8 cellular contexts compared by ENCODE assay signal in the genomic region with DNA sequence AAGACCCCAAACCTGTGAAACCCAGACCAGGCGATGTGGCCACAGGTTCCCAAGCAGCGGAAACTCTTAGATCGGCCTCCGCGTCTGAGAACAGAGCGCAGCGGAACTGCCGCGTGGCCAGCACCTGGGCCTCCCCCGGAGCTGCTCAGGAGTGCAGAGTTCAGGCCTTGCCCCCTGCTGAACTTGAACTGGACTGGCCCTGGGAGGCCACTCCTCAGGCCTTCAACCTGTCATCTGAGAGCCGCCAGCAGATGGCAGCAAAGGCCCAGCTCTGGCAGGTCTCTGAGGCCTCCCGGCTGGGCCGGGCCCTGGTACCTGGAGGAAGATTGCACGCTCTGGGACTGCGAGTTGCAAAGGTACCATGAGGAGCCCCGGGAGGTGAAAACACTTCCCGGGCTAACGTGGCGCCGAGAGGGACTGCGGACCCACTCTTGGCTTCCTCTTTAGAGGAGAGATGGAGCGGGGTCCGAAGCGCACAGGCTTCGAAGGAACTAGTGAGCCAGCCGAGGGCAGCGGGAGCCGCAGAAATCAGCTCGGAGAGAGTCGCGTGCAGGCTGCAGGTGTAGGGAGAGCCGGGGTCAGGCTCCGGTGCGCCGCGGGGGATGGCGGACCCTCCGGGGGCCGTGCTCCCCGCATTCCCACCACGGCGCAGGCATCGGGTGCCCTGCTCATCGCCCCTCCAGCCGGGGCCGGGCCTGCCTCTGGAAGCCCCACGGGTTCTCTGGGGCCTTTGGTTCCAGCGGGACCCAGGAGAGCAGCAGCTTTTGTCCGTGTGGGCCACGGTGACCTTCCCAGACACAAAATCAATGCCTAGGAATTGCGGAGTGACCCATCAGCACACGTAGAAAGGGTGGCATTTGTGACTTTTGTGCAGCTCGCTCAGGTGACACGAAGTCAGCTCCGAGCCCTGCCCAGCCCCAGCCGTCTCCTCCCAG.
DNase-seq lines count a peak whose midpoint lies in the region; ATAC-seq and TF ChIP-seq lines count a peak whose summit lies in the region.

No MANE protein-coding gene starts in this region.

- DNase-seq in CD4-positive, alpha-beta memory T cell = peak; percentile 80 to 83 (median 80)
- peak; percentile 13 for DNase-seq in NK-92 (lab: John Stamatoyannopoulos, UW; ENCODE audit: unreplicated experiment)
- DNase-seq in activated CD8-positive, alpha-beta memory T cell treated with anti-CD3 and anti-CD28 coated beads, Interleukin-2, amount 50 U/mL, for 48 hours = peak; percentile 98
- DNase-seq in epithelial cell of esophagus (ENCODE audit: low read depth) = peak; percentile 76
- DNase-seq in mucosa of descending colon = peak; percentile 85 to 97 (median 95)
- peak; percentile 67 to 82 for DNase-seq in stimulated activated CD8-positive, alpha-beta memory T cell treated with anti-CD3 and anti-CD28 coated beads, Interleukin-4, amount 100 ng/mL, for 1 hour (ENCODE audit: low read depth in 2 of 2, low spot score in 1 of 2)

- H3K27me3 ChIP-seq in CD4-positive, alpha-beta memory T cell (ENCODE audit: insufficient read depth, low read length) = no peaks in the 10 kb centered on the region

- intact Hi-C loops in CD4-positive, alpha-beta memory T cell (cut with micrococcal nuclease) = loop anchor here (1.0 to 5.0 kb wide), 5 partner anchors 13 to 431 kb away; no protein-coding TSS in a partner anchor
- intact Hi-C loops in mucosa of descending colon (cut with DNase I, micrococcal nuclease) = no loop called here

- H3K4me3 Mint-ChIP-seq in CD4-positive, alpha-beta memory T cell = peak overlapping the region; percentile 84 to 93 (median 88)

- no peak overlapping the region for H3K27ac ChIP-seq in CD4-positive, alpha-beta memory T cell (ENCODE audit: low read depth, low read length)

- POLR2A ChIA-PET in CD4-positive, alpha-beta memory T cell (lab: Charles Lee; ENCODE audit: partially characterized antibody) = interaction anchor here (2.0 kb wide), 2 partner anchors 14 to 39 kb away, joined by 4 to 11 read pairs; no protein-coding TSS in a partner anchor

- H3K4me1 Mint-ChIP-seq in CD4-positive, alpha-beta memory T cell = peaks cover 4 to 5% (median 4%) of the 10 kb centered on the region in 4 donors

- CTCF ChIA-PET in CD4-positive, alpha-beta memory T cell (lab: Charles Lee; ENCODE audit: partially characterized antibody) = interaction anchor here (0.9 to 6.7 kb wide), 24 partner anchors 9 to 1902 kb away, joined by 3 to 72 read pairs (median 4); no protein-coding TSS in a partner anchor

- peaks cover 0 to 12% (median 0%) of the 10 kb centered on the region in 8 donors for H3K9me3 Mint-ChIP-seq in CD4-positive, alpha-beta memory T cell

- H3K27ac Mint-ChIP-seq in CD4-positive, alpha-beta memory T cell = peak overlapping the region in 3 of 7 donors; percentile 74 to 83 (median 75)

- H3K9me3 ChIP-seq in CD4-positive, alpha-beta memory T cell (ENCODE audit: control insufficient read depth in 1 of 2, low read length in 2 of 2) = no peaks in the 10 kb centered on the region
- peaks cover 10% of the 10 kb centered on the region for H3K9me3 ChIP-seq in mucosa of descending colon

- ATAC-seq in GM19372 (IDR thresholded peaks at IDR 0.05; ENCODE audit: low read depth, unreplicated experiment) (peak; percentile 99), HG03460 (IDR thresholded peaks at IDR 0.05; ENCODE audit: unreplicated experiment) (peak; percentile 98), mucosa of descending colon (peak; percentile 97)

- H3K36me3 ChIP-seq in CD4-positive, alpha-beta memory T cell (ENCODE audit: insufficient read depth, low read length) = no peaks in the 10 kb centered on the region
- no peaks in the 10 kb centered on the region for H3K36me3 ChIP-seq in mucosa of descending colon (ENCODE audit: low read depth)

- peaks cover 5% of the 10 kb centered on the region for H3K4me1 ChIP-seq in CD4-positive, alpha-beta memory T cell (ENCODE audit: insufficient read depth, low read length)
- peaks cover 7% of the 10 kb centered on the region for H3K4me1 ChIP-seq in mucosa of descending colon (ENCODE audit: low read depth)

- TF ChIP-seq CTCF in epithelial cell of esophagus (IDR thresholded peaks at IDR 0.05; ENCODE audit: insufficient read depth, low read depth, low read length, missing control alignments) (peak; percentile 87), mucosa of descending colon (IDR thresholded peaks at IDR 0.05) (peak; percentile 80)

- peaks cover 14 to 27% of the 10 kb centered on the region in 2 donors for H3K27me3 Mint-ChIP-seq in CD4-positive, alpha-beta memory T cell

- no peaks in the 10 kb centered on the region for H3K36me3 Mint-ChIP-seq in CD4-positive, alpha-beta memory T cell

- peak overlapping the region in 1 of 2 donors; percentile 29 for H3K4me3 ChIP-seq in CD4-positive, alpha-beta memory T cell (ENCODE audit: low read length in 2 of 2)
- H3K4me3 ChIP-seq in epithelial cell of esophagus (ENCODE audit: low read length) (no peak overlapping the region), mucosa of descending colon (no peak overlapping the region)

Comparison
In these comparisons a context has a peak if more than half of its experiments do, and no peak if none do; other contexts are left out.
1. DNase-seq: peak in every context shown above with its lines; median percentile 98 in activated CD8-positive, alpha-beta memory T cell treated with anti-CD3 and anti-CD28 coated beads, Interleukin-2, amount 50 U/mL, for 48 hours; 95 in mucosa of descending colon; 80 in CD4-positive, alpha-beta memory T cell; 76 in epithelial cell of esophagus; 74 in stimulated activated CD8-positive, alpha-beta memory T cell treated with anti-CD3 and anti-CD28 coated beads, Interleukin-4, amount 100 ng/mL, for 1 hour; 13 in NK-92.